Comparison of ENCODE assay signal across 21 cellular contexts in the genomic region with DNA sequence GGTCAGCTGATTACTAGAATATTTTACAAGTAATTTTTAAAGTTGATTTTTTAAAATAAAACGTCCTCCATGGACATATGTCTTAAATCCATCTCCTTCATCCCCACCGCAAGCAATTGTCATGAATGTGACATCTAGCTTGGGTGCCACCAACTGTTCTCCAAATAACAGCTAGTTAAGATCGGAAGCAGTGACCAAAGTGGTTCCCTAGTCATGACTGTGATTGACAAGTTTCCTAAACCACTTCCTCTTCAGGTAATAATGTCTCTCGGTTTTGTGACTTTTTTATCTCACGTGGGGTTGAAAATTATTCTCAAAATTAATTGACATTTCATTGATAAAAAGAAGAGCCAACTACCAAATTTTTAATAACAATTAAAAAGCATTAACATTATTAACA.
DNase-seq lines count a peak whose midpoint lies in the region; ATAC-seq lines count a peak whose summit lies in the region.
"Had no signal": no experiment of that assay in that cellular context is flagged by ENCODE, and none has a peak within 500 bp of the region (broad histone marks: within the 10 kb centered on the region; RNA-seq: fewer than 3 reads in every experiment).

No MANE protein-coding gene starts in this region.

- H3K4me1 Mint-ChIP-seq in activated naive CD8-positive, alpha-beta T cell treated with anti-CD3 and anti-CD28 coated beads, Interleukin-2, amount 50 U/mL, for 24 hours = peaks cover 4% of the 10 kb centered on the region
- H3K4me1 Mint-ChIP-seq in activated naive CD8-positive, alpha-beta T cell treated with anti-CD3 and anti-CD28 coated beads for 36 hours = peaks cover 2% of the 10 kb centered on the region
- H3K4me1 Mint-ChIP-seq: B cell; CD4-positive, CD25-positive, alpha-beta regulatory T cell; IgD-negative memory B cell had no signal

- H3K36me3 ChIP-seq in effector memory CD4-positive, alpha-beta T cell (ENCODE audit: control insufficient read depth, insufficient read depth, low read length) = no peaks in the 10 kb centered on the region
- H3K36me3 ChIP-seq: HAP-1 had no signal

- peaks cover 17% of the 10 kb centered on the region for H3K27me3 Mint-ChIP-seq in activated naive CD8-positive, alpha-beta T cell treated with anti-CD3 and anti-CD28 coated beads, Interleukin-2, amount 50 U/mL, for 24 hours
- H3K27me3 Mint-ChIP-seq in activated naive CD8-positive, alpha-beta T cell treated with anti-CD3 and anti-CD28 coated beads for 36 hours = peaks cover 43% of the 10 kb centered on the region

- H3K36me3 Mint-ChIP-seq in activated naive CD8-positive, alpha-beta T cell treated with anti-CD3 and anti-CD28 coated beads, Interleukin-2, amount 50 U/mL, for 24 hours (ENCODE audit: low read depth) = no peaks in the 10 kb centered on the region
- H3K36me3 Mint-ChIP-seq in activated naive CD8-positive, alpha-beta T cell treated with anti-CD3 and anti-CD28 coated beads for 36 hours = no peaks in the 10 kb centered on the region
- H3K36me3 Mint-ChIP-seq: CD4-positive, CD25-positive, alpha-beta regulatory T cell; IgD-negative memory B cell had no signal

- H3K27ac Mint-ChIP-seq in activated naive CD8-positive, alpha-beta T cell treated with anti-CD3 and anti-CD28 coated beads, Interleukin-2, amount 50 U/mL, for 24 hours = peak overlapping the region; percentile 41
- no peak overlapping the region for H3K27ac Mint-ChIP-seq in activated naive CD8-positive, alpha-beta T cell treated with anti-CD3 and anti-CD28 coated beads for 36 hours
- H3K27ac Mint-ChIP-seq: B cell; CD4-positive, CD25-positive, alpha-beta regulatory T cell; IgD-negative memory B cell had no signal

- ATAC-seq in activated naive CD8-positive, alpha-beta T cell treated with anti-CD3 and anti-CD28 coated beads, Interleukin-2, amount 50 U/mL, for 24 hours = no peak
- no peak for ATAC-seq in Right ventricle myocardium superior (ENCODE audit: poor library complexity)
- ATAC-seq: Right ventricle myocardium inferior had no signal

- no peak overlapping the region for H3K4me3 Mint-ChIP-seq in activated naive CD8-positive, alpha-beta T cell treated with anti-CD3 and anti-CD28 coated beads, Interleukin-2, amount 50 U/mL, for 24 hours
- H3K4me3 Mint-ChIP-seq in activated naive CD8-positive, alpha-beta T cell treated with anti-CD3 and anti-CD28 coated beads for 36 hours = no peak overlapping the region
- H3K4me3 Mint-ChIP-seq: B cell; CD4-positive, CD25-positive, alpha-beta regulatory T cell; IgD-negative memory B cell had no signal

- H3K4me3 ChIP-seq in effector memory CD4-positive, alpha-beta T cell (ENCODE audit: insufficient read depth, low read depth, low read length, poor library complexity, severe bottlenecking) = no peak overlapping the region
- H3K4me3 ChIP-seq: HAP-1 had no signal

- H3K4me1 ChIP-seq in effector memory CD4-positive, alpha-beta T cell (ENCODE audit: control insufficient read depth, insufficient read depth, low read length, poor library complexity, severe bottlenecking) = no peaks in the 10 kb centered on the region
- H3K4me1 ChIP-seq: HAP-1 had no signal

- H3K27ac ChIP-seq in effector memory CD4-positive, alpha-beta T cell (ENCODE audit: insufficient read depth, low read length, poor library complexity, severe bottlenecking) = no peak overlapping the region

- intact Hi-C loops in Right ventricle myocardium superior (cut with DNase I) (no loop called here), cardiac septum (cut with DNase I) (no loop called here)

- DNase-seq in activated naive CD8-positive, alpha-beta T cell treated with anti-CD3 and anti-CD28 coated beads, Interleukin-2, amount 50 U/mL, for 24 hours = no peak
- DNase-seq in activated naive CD8-positive, alpha-beta T cell treated with anti-CD3 and anti-CD28 coated beads for 36 hours = no peak
- DNase-seq in MV-4-11 (lab: John Stamatoyannopoulos, UW) = peak; percentile 38
- DNase-seq in UCSD-AML1 (lab: John Stamatoyannopoulos, UW; ENCODE audit: unreplicated experiment) = peak; percentile 33
- DNase-seq in effector memory CD4-positive, alpha-beta T cell = no peak
- DNase-seq in LoVo (ENCODE audit: low spot score) = no peak
- no peak for DNase-seq in Right ventricle myocardium superior
- no peak for DNase-seq in cardiac septum (ENCODE audit: low spot score)
- DNase-seq: 8988T; CD4-positive, CD25-positive, alpha-beta regulatory T cell; COR-L47; DMS 273 treated with DMSO at 0.1 percent for 48 hours; DND-41; NCI-H1694 treated with DMSO at 0.1 percent for 48 hours; NCI-H510A treated with DMSO at 0.1 percent for 48 hours; NCI-H774; SW 1271 had no signal

- no peaks in the 10 kb centered on the region for H3K9me3 ChIP-seq in effector memory CD4-positive, alpha-beta T cell (ENCODE audit: control insufficient read depth, low read length)
- H3K9me3 ChIP-seq: HAP-1 had no signal

- H3K9me3 Mint-ChIP-seq in activated naive CD8-positive, alpha-beta T cell treated with anti-CD3 and anti-CD28 coated beads, Interleukin-2, amount 50 U/mL, for 24 hours = peaks cover 5% of the 10 kb centered on the region
- H3K9me3 Mint-ChIP-seq in activated naive CD8-positive, alpha-beta T cell treated with anti-CD3 and anti-CD28 coated beads for 36 hours = no peaks in the 10 kb centered on the region

- no peaks in the 10 kb centered on the region for H3K27me3 ChIP-seq in effector memory CD4-positive, alpha-beta T cell (replicated peaks; ENCODE audit: control insufficient read depth, insufficient read depth, low read length, poor library complexity, severe bottlenecking)

Comparison
In these comparisons a context has a peak if more than half of its experiments do, and no peak if none do; other contexts are left out.
1. DNase-seq: peak in MV-4-11 (single experiment) and UCSD-AML1 (single experiment); none in activated naive CD8-positive, alpha-beta T cell treated with anti-CD3 and anti-CD28 coated beads, Interleukin-2, amount 50 U/mL, for 24 hours (single experiment), activated naive CD8-positive, alpha-beta T cell treated with anti-CD3 and anti-CD28 coated beads for 36 hours (single experiment), effector memory CD4-positive, alpha-beta T cell (0 of 3), LoVo (single experiment), Right ventricle myocardium superior (single experiment) and cardiac septum (single experiment).